Comparison of ENCODE assay signal across 16 cellular contexts in the genomic region with DNA sequence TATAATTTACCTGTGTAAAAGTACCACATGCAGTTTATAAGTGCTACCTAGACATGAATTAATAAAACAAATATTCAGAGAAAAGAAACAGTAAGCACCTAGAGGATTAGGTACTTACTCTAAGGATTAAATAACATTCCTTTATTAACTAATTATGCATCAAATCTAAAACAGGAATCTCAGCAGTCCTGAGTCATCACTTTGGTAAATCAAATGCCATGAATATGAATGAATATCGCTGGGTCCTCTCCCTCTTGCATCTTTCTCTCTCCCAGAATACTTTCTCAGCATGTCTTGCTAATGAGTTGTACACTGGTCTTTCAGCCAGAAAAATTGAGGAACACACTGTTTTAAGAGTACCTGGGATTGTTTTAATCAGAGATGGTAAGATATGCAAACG.
DNase-seq lines count a peak whose midpoint lies in the region; ATAC-seq, FAIRE-seq and TF ChIP-seq lines count a peak whose summit lies in the region.
"Had no signal": no experiment of that assay in that cellular context is flagged by ENCODE, and none has a peak within 500 bp of the region (broad histone marks: within the 10 kb centered on the region; RNA-seq: fewer than 3 reads in every experiment).

No MANE protein-coding gene starts in this region.

- RAD21 ChIA-PET in HCT116 (lab: Charles Lee; ENCODE audit: low non-redundant PET in 1 of 2, low total read pairs in 2 of 2, uncharacterized antibody in 2 of 2, unreplicated experiment in 2 of 2), result no interaction called here

- H3K79me2 ChIP-seq in HCT116 (ENCODE audit: insufficient read depth, low read length) (no peaks in the 10 kb centered on the region), keratinocyte (ENCODE audit: control insufficient read depth, insufficient read depth, low read length) (no peaks in the 10 kb centered on the region), PC-9 (ENCODE audit: low read depth) (no peaks in the 10 kb centered on the region)

- FAIRE-seq in keratinocyte (lab: Jason Lieb, UNC), result no peak
- FAIRE-seq: GM12878, GM18507 had no signal

- dilution Hi-C loops in keratinocyte (cut with MboI; ENCODE audit: extremely low pct_ligation_motif_present, low sequenced_read_pairs), result no loop called here

- H3K9ac ChIP-seq in HCT116 (ENCODE audit: low read length), result no peak overlapping the region
- H3K9ac ChIP-seq in keratinocyte (ENCODE audit: control insufficient read depth, extremely low read depth, insufficient read depth, low read length), result no peak overlapping the region

- H3K27me3 Mint-ChIP-seq in MCF 10A (ENCODE audit: insufficient read depth, unreplicated experiment), result no peaks in the 10 kb centered on the region
- peaks cover 24% of the 10 kb centered on the region for H3K27me3 Mint-ChIP-seq in brain

- CTCF ChIA-PET in MCF 10A (lab: Yijun Ruan, JAX), result interaction anchor here (0.5 to 0.7 kb wide), 2 partner anchors 33 to 188 kb away, joined by 3 to 4 read pairs; no protein-coding TSS in a partner anchor
- CTCF ChIA-PET in HCT116 (lab: Charles Lee), result no interaction called here
- CTCF ChIA-PET in PC-9 (lab: Charles Lee), result no interaction called here

- no peaks in the 10 kb centered on the region for H3K9me1 ChIP-seq in keratinocyte (ENCODE audit: control insufficient read depth, extremely low read depth, insufficient read depth, low read length)

- no peak for TF ChIP-seq RAD21 in HCT116 (IDR thresholded peaks at IDR 0.05; ENCODE audit: low read depth)

- H3F3A ChIP-seq in PC-9 (ENCODE audit: insufficient read depth, low read depth), result no peaks in the 10 kb centered on the region

- H3K4me3 ChIP-seq in breast epithelium, result no peak overlapping the region
- H3K4me3 ChIP-seq in HCT116 (replicated peaks in 1 of 2; ENCODE audit: low read depth in 1 of 2, low read length in 2 of 2), result no peak overlapping the region
- no peak overlapping the region for H3K4me3 ChIP-seq in keratinocyte (ENCODE audit: control insufficient read depth in 2 of 3, extremely low read depth in 1 of 3, insufficient read depth in 2 of 3, low read depth in 1 of 3, low read length in 3 of 3)
- no peak overlapping the region for H3K4me3 ChIP-seq in PC-9
- H3K4me3 ChIP-seq: GM12878 had no signal

- H3K9me2 ChIP-seq in HCT116 (ENCODE audit: insufficient read depth), result no peaks in the 10 kb centered on the region
- no peaks in the 10 kb centered on the region for H3K9me2 ChIP-seq in PC-9 (ENCODE audit: insufficient read depth)

- H3K9me3 Mint-ChIP-seq in MCF 10A (ENCODE audit: unreplicated experiment) (peaks cover 9% of the 10 kb centered on the region), brain (peaks cover 0 to 9% (median 0%) of the 10 kb centered on the region in 5 experiments)

- H4K20me1 ChIP-seq in HCT116 (ENCODE audit: insufficient read depth) (no peaks in the 10 kb centered on the region), keratinocyte (ENCODE audit: control insufficient read depth, extremely low read depth, insufficient read depth, low read length) (no peaks in the 10 kb centered on the region), PC-9 (ENCODE audit: insufficient read depth) (no peaks in the 10 kb centered on the region)

- H3K9me3 ChIP-seq in breast epithelium (no peaks in the 10 kb centered on the region), HCT116 (ENCODE audit: control insufficient read depth in 1 of 2, insufficient read depth in 1 of 2, low read depth in 1 of 2, low read length in 2 of 2) (no peaks in the 10 kb centered on the region; a peak in 1 of 4 replicates), keratinocyte (ENCODE audit: control insufficient read depth, low read depth, low read length) (no peaks in the 10 kb centered on the region), PC-9 (ENCODE audit: insufficient read depth, low read depth) (peaks cover 9% of the 10 kb centered on the region; the same call in 1 of the 2 replicates)
- H3K9me3 ChIP-seq: BE2C had no signal

- no peak for TF ChIP-seq POLR2A in breast epithelium (IDR thresholded peaks at IDR 0.05)
- TF ChIP-seq POLR2A in HCT116 (IDR thresholded peaks at IDR 0.05; ENCODE audit: borderline replicate concordance, extremely low read depth, insufficient read depth, insufficient read length), result no peak

- no peak for TF ChIP-seq CTCF in MCF 10A (IDR thresholded peaks at IDR 0.05; ENCODE audit: unreplicated experiment)
- no peak for TF ChIP-seq CTCF in breast epithelium (IDR thresholded peaks at IDR 0.05)
- no peak for TF ChIP-seq CTCF in HCT116 (IDR thresholded peaks at IDR 0.05 in 2 of 3, conservative IDR thresholded peaks at IDR 0.05 in 1 of 3; ENCODE audit: borderline replicate concordance in 1 of 3, insufficient read depth in 1 of 3, low read depth in 2 of 3, low read length in 2 of 3)
- no peak for TF ChIP-seq CTCF in brain (conservative IDR thresholded peaks at IDR 0.05)
- TF ChIP-seq CTCF in keratinocyte (optimal IDR thresholded peaks at IDR 0.05 in 1 of 3, IDR thresholded peaks at IDR 0.05 in 1 of 3, conservative IDR thresholded peaks at IDR 0.05 in 1 of 3; ENCODE audit: extremely low read depth in 1 of 3, insufficient read depth in 2 of 3, low read length in 3 of 3), result no peak
- TF ChIP-seq CTCF in PC-9 (conservative IDR thresholded peaks at IDR 0.05), result no peak

- H2AFZ ChIP-seq in HCT116 (ENCODE audit: low read depth, low read length, poor library complexity, severe bottlenecking), result peak overlapping the region; percentile 72
- H2AFZ ChIP-seq in keratinocyte (ENCODE audit: control insufficient read depth, low read length), result peak overlapping the region; percentile 57
- no peak overlapping the region for H2AFZ ChIP-seq in PC-9

- peak overlapping the region; percentile 42 for H3K27ac Mint-ChIP-seq in MCF 10A (ENCODE audit: low read depth, unreplicated experiment)
- H3K27ac Mint-ChIP-seq in brain, result peak overlapping the region in 3 of 5 experiments; percentile 7 to 46 (median 19)
- H3K27ac Mint-ChIP-seq: CD8-positive, alpha-beta T cell; IgD-negative memory B cell had no signal

- H3K36me3 Mint-ChIP-seq in MCF 10A (ENCODE audit: insufficient read depth, unreplicated experiment), result no peaks in the 10 kb centered on the region
- no peaks in the 10 kb centered on the region for H3K36me3 Mint-ChIP-seq in brain
- H3K36me3 Mint-ChIP-seq: CD8-positive, alpha-beta T cell had no signal

- POLR2A ChIA-PET in MCF 10A (lab: Yijun Ruan, JAX) (interaction anchor here (0.6 to 1.3 kb wide), 8 partner anchors 9 to 278 kb away, joined by 3 to 15 read pairs (median 3); no protein-coding TSS in a partner anchor), HCT116 (lab: Charles Lee) (no interaction called here), PC-9 (lab: Charles Lee; ENCODE audit: unreplicated experiment) (no interaction called here)

- intact Hi-C loops in MCF 10A (cut with micrococcal nuclease) (loop anchor here (2.0 kb wide), 1 partner anchor 14 kb away; no protein-coding TSS in a partner anchor), breast epithelium (cut with DNase I; ENCODE audit: low total_unique reads) (no loop called here), HCT116 (cut with micrococcal nuclease) (no loop called here), PC-9 (cut with micrococcal nuclease; ENCODE audit: unreplicated experiment) (no loop called here)

- H3K4me3 Mint-ChIP-seq in MCF 10A (ENCODE audit: unreplicated experiment) (no peak overlapping the region), brain (no peak overlapping the region)
- H3K4me3 Mint-ChIP-seq: CD8-positive, alpha-beta T cell; H9; IgD-negative memory B cell had no signal

- no peak overlapping the region for H3K27ac ChIP-seq in breast epithelium
- H3K27ac ChIP-seq in HCT116 (ENCODE audit: low read depth, low read length), result no peak overlapping the region
- peak overlapping the region; percentile 22 for H3K27ac ChIP-seq in keratinocyte (ENCODE audit: control insufficient read depth, insufficient read depth, low read length)
- H3K27ac ChIP-seq in PC-9, result no peak overlapping the region
- H3K27ac ChIP-seq: C4-2B had no signal

- H3K36me3 ChIP-seq in breast epithelium (no peaks in the 10 kb centered on the region), HCT116 (ENCODE audit: control insufficient read depth in 1 of 2, insufficient read depth in 2 of 2, low read length in 2 of 2) (no peaks in the 10 kb centered on the region), keratinocyte (ENCODE audit: control insufficient read depth in 2 of 2, extremely low read depth in 1 of 2, insufficient read depth in 2 of 2, low read length in 2 of 2) (no peaks in the 10 kb centered on the region), PC-9 (ENCODE audit: low read depth) (no peaks in the 10 kb centered on the region)
- H3K36me3 ChIP-seq: BE2C had no signal

- DNase-seq in MCF 10A (ENCODE audit: unreplicated experiment) (no peak), breast epithelium (ENCODE audit: low spot score in 2 of 2) (no peak), HCT116 (ENCODE audit: low read depth, low spot score) (no peak), keratinocyte (ENCODE audit: low read depth, low spot score) (no peak), PC-9 (no peak)
- no peak for DNase-seq in activated CD4-positive, alpha-beta T cell treated with anti-CD3 and anti-CD28 coated beads, Interleukin-2, amount 50 U/mL, for 1 hour
- DNase-seq: BE2C; CD8-positive, alpha-beta T cell; DMS79; H9 had no signal

- BruUV-seq in MCF 10A (replicated peaks; lab: Mats Ljungman, UMichigan) (no TSS peak), HCT116 (replicated peaks; lab: Mats Ljungman, UMichigan) (no TSS peak), PC-9 (replicated peaks; lab: Mats Ljungman, UMichigan) (no TSS peak)

- no peaks in the 10 kb centered on the region for H3K27me3 ChIP-seq in breast epithelium
- no peaks in the 10 kb centered on the region for H3K27me3 ChIP-seq in HCT116 (ENCODE audit: insufficient read depth, low read length)
- no peaks in the 10 kb centered on the region for H3K27me3 ChIP-seq in keratinocyte (ENCODE audit: control insufficient read depth, extremely low read depth, insufficient read depth, low read length)
- peaks cover 42% of the 10 kb centered on the region for H3K27me3 ChIP-seq in PC-9 (ENCODE audit: insufficient read depth, low read depth)

- H3K4me1 ChIP-seq in breast epithelium (no peaks in the 10 kb centered on the region), HCT116 (ENCODE audit: control insufficient read depth in 1 of 2, insufficient read depth in 2 of 2, low read length in 2 of 2) (peaks cover 0 to 9% of the 10 kb centered on the region in 2 experiments; a peak in 2 of 4 replicates), keratinocyte (ENCODE audit: control insufficient read depth, extremely low read depth, insufficient read depth, low read length) (peaks cover 32% of the 10 kb centered on the region), PC-9 (replicated peaks; ENCODE audit: insufficient read depth) (no peaks in the 10 kb centered on the region)
- H3K4me1 ChIP-seq: BE2C had no signal

- ATAC-seq in HCT116 (no peak), GM21529 (IDR thresholded peaks at IDR 0.05; ENCODE audit: unreplicated experiment) (no peak)
- ATAC-seq: CD8-positive, alpha-beta T cell; GM12878 had no signal

- H3K4me1 Mint-ChIP-seq in MCF 10A (ENCODE audit: insufficient read depth, unreplicated experiment) (peaks cover 13% of the 10 kb centered on the region), brain (peaks cover 13% of the 10 kb centered on the region)
- H3K4me1 Mint-ChIP-seq: IgD-negative memory B cell had no signal

- H3K4me2 ChIP-seq in HCT116 (ENCODE audit: low read length) (no peak overlapping the region), keratinocyte (ENCODE audit: control insufficient read depth, extremely low read depth, insufficient read depth, low read depth, low read length) (peak overlapping the region; percentile 60), PC-9 (no peak overlapping the region)

TF ChIP-seq in HCT116, 20 proteins besides CTCF, POLR2A, EP300 and RAD21 (continues in another document):
- no peak for TF ChIP-seq FOSL1 (IDR thresholded peaks at IDR 0.05; ENCODE audit: low read depth)
